In genomic region chr20:45971675-45972499, GRCh38 we compare ENCODE assay signal across 8 cellular contexts.
DNase-seq lines count a peak whose midpoint lies in the region; ATAC-seq and TF ChIP-seq lines count a peak whose summit lies in the region.

ZNF335 (minus strand) TSS chr20:45972203; CDS start chr20:45971410, 793 bp downstream.

- peak; percentile 24; the same call in 1 of the 2 replicates for TF ChIP-seq CTCF in AG09319 (IDR thresholded peaks at IDR 0.05; ENCODE audit: low read depth, low read length)

- ATAC-seq in GM19023 (IDR thresholded peaks at IDR 0.05; ENCODE audit: unreplicated experiment) (peak; percentile 79), HG03280 (IDR thresholded peaks at IDR 0.05; ENCODE audit: unreplicated experiment) (peak; percentile 76)

- DNase-seq in AG09319 (ENCODE audit: extremely low read depth, low read depth), result peak; percentile 95
- DNase-seq in NCI-H345 treated with DMSO at 0.1 percent for 48 hours (lab: John Stamatoyannopoulos, UW; ENCODE audit: unreplicated experiment), result peak; percentile 95
- DNase-seq in activated CD4-positive, CD25-positive, alpha-beta regulatory T cell (lab: John Stamatoyannopoulos, UW), result peak; percentile 86 to 92 (median 88)
- peak; percentile 95 for DNase-seq in central memory CD4-positive, alpha-beta T cell
- DNase-seq in inferior parietal cortex (ENCODE audit: extremely low spot score), result peak; percentile 95
- DNase-seq in stimulated activated CD4-positive, alpha-beta T cell treated with anti-CD3 and anti-CD28 coated beads, Interleukin-12 subunit alpha, Interleukin-12 subunit beta, amount 100 ng/mL, for 24 hours (ENCODE audit: low read depth in 2 of 2), result peak; percentile 89 to 90

Comparison
In these comparisons a context has a peak if more than half of its experiments do, and no peak if none do; other contexts are left out.
1. Peak in every context shown above with its lines: DNase-seq and ATAC-seq.